ENCODE assay signal across 9 cellular contexts in the genomic region with DNA sequence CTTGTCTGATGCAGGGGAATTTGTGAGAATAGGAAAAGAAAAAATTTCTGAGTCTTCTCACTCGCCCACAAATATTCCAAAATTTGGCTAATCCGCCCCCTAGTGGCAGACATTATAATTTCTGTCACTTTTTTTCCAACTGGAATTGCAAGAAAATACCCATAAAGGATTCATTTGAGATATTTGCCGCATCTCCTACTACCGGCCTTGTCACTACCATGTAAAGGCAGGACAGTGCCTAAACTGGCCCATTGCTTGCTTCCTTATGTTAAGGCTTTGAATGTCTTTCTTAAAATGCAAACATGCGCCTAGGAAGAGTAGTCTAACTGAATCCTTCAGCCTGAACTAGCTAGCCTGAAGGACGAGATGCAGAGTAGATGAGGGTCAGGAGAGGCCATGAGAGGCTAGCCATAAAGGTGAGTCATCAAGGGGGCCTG.
DNase-seq lines count a peak whose midpoint lies in the region; ATAC-seq, FAIRE-seq and TF ChIP-seq lines count a peak whose summit lies in the region.
"Had no signal": no experiment of that assay in that cellular context is flagged by ENCODE, and none has a peak within 500 bp of the region (broad histone marks: within the 10 kb centered on the region; RNA-seq: fewer than 3 reads in every experiment).

No MANE protein-coding gene starts in this region.

- no peak overlapping the region for H3K4me3 ChIP-seq in choroid plexus epithelial cell (ENCODE audit: low read depth, low read length)
- H3K4me3 ChIP-seq: BLaER1 treated with 17β-estradiol and CSF1 and Interleukin-3, amounts not matched to agents 10 nM and 100 nM had no signal

- POLR2A ChIA-PET in RWPE1 (lab: Yijun Ruan, JAX; ENCODE audit: low non-redundant PET): no interaction called here

- peak; percentile 48 for FAIRE-seq in H54 (lab: Jason Lieb, UNC)

- H3K27ac ChIP-seq in RWPE1: no peak overlapping the region
- H3K27ac ChIP-seq: BLaER1 treated with 17β-estradiol and CSF1 and Interleukin-3, amounts not matched to agents 10 nM and 100 nM had no signal

- no peak for TF ChIP-seq POLR2A in H54 (IDR thresholded peaks at IDR 0.05; ENCODE audit: low read depth, low read length)

- DNase-seq in NCI-H1417 (lab: John Stamatoyannopoulos, UW) (peak; percentile 40 to 74 (median 74)), NCI-H1417 treated with DMSO at 0.1 percent for 48 hours (lab: John Stamatoyannopoulos, UW) (no peak), H54 (ENCODE audit: insufficient read length, low spot score) (no peak), RWPE1 (ENCODE audit: low spot score) (peak; percentile 13), choroid plexus epithelial cell (ENCODE audit: low read depth) (peak; percentile 65), midbrain (lab: John Stamatoyannopoulos, UW) (peak; percentile 62)

- CTCF ChIA-PET in RWPE1 (lab: Yijun Ruan, JAX): interaction anchor here (0.5 to 2.7 kb wide), 5 partner anchors 36 to 418 kb away, joined by 3 to 16 read pairs (median 3); no protein-coding TSS in a partner anchor

- TF ChIP-seq CTCF in RWPE1 (conservative IDR thresholded peaks at IDR 0.05; ENCODE audit: low read depth): peak; percentile 75
- TF ChIP-seq CTCF in choroid plexus epithelial cell (conservative IDR thresholded peaks at IDR 0.05; ENCODE audit: low read depth, low read length): peak; percentile 68

- no peak for ATAC-seq in HG02938 (IDR thresholded peaks at IDR 0.05; ENCODE audit: unreplicated experiment)
- ATAC-seq in activated CD4-positive, CD25-positive, alpha-beta regulatory T cell treated with anti-CD3 and anti-CD28 coated beads, Interleukin-2, amount 50 U/mL, for 24 hours: no peak

Comparison
In these comparisons a context has a peak if more than half of its experiments do, and no peak if none do; other contexts are left out.
1. DNase-seq: peak in NCI-H1417 (3 of 3), RWPE1 (single experiment), choroid plexus epithelial cell (single experiment) and midbrain (single experiment); none in NCI-H1417 treated with DMSO at 0.1 percent for 48 hours (single experiment) and H54 (single experiment).